In genomic region chr6:161135695-161136591, GRCh38 we compare ENCODE assay signal across 1 cellular context.
TF ChIP-seq lines count a peak whose summit lies in the region.

No MANE protein-coding gene starts in this region.

TF ChIP-seq in HepG2, 621 proteins besides CTCF, POLR2A, EP300 and RAD21 (continued from another document and continues in another):
- peak; percentile 41; the same call in 1 of the 2 replicates for TF ChIP-seq HNF1B (CRISPR knock-in tag; IDR thresholded peaks at IDR 0.05)
- TF ChIP-seq SOX13 (IDR thresholded peaks at IDR 0.05), result no peak
- peak in 1 of 2 experiments; percentile 22; a peak in 1 of 4 replicates for TF ChIP-seq SOX13 (CRISPR knock-in tag; conservative IDR thresholded peaks at IDR 0.05 in 1 of 2, IDR thresholded peaks at IDR 0.05 in 1 of 2)
- no peak for TF ChIP-seq ZBTB10 (CRISPR knock-in tag; IDR thresholded peaks at IDR 0.05; ENCODE audit: borderline replicate concordance)
- 0 out of 2 replicates have a peak, but pooled peaks have one; percentile 29 for TF ChIP-seq TMF1 (CRISPR knock-in tag; IDR thresholded peaks at IDR 0.05; ENCODE audit: low read depth)
- TF ChIP-seq RARA (CRISPR knock-in tag; IDR thresholded peaks at IDR 0.05), result peak; percentile 43; the same call in 1 of the 2 replicates
- TF ChIP-seq MED1 (CRISPR knock-in tag; IDR thresholded peaks at IDR 0.05), result peak; percentile 36; the same call in 1 of the 2 replicates
- TF ChIP-seq ZNF652 (CRISPR knock-in tag; IDR thresholded peaks at IDR 0.05; ENCODE audit: borderline replicate concordance, low read depth), result peak; percentile 92
- peak; percentile 30; the same call in 1 of the 2 replicates for TF ChIP-seq ZBTB33 (CRISPR knock-in tag; IDR thresholded peaks at IDR 0.05)
- no peak for TF ChIP-seq ZNF224 (CRISPR knock-in tag; IDR thresholded peaks at IDR 0.05)
- TF ChIP-seq ZNF18 (CRISPR knock-in tag; IDR thresholded peaks at IDR 0.05; ENCODE audit: insufficient replicate concordance), result no peak
- peak; percentile 49; the same call in 1 of the 2 replicates for TF ChIP-seq ETV5 (CRISPR knock-in tag; IDR thresholded peaks at IDR 0.05; ENCODE audit: borderline replicate concordance)
- TF ChIP-seq TARDBP (CRISPR knock-in tag; IDR thresholded peaks at IDR 0.05), result peak; percentile 50; the same call in 1 of the 2 replicates
- no peak for TF ChIP-seq ASH2L (IDR thresholded peaks at IDR 0.05; ENCODE audit: insufficient read length, low read depth, low read length)
- peak; percentile 79 for TF ChIP-seq HNF4G (IDR thresholded peaks at IDR 0.05; ENCODE audit: borderline replicate concordance, low read depth, low read length)
- TF ChIP-seq HNF4G (CRISPR knock-in tag; IDR thresholded peaks at IDR 0.05; ENCODE audit: borderline replicate concordance, low read depth), result no peak
- TF ChIP-seq LCORL (IDR thresholded peaks at IDR 0.05), result no peak
- peak; percentile 84 for TF ChIP-seq LCORL (CRISPR knock-in tag; IDR thresholded peaks at IDR 0.05)
- TF ChIP-seq ZNF687 (CRISPR knock-in tag; IDR thresholded peaks at IDR 0.05), result peak; percentile 69
- TF ChIP-seq ZFY (CRISPR knock-in tag; IDR thresholded peaks at IDR 0.05), result peak; percentile 36
- TF ChIP-seq ZNF280B (CRISPR knock-in tag; IDR thresholded peaks at IDR 0.05; ENCODE audit: borderline replicate concordance), result 0 out of 2 replicates have a peak, but pooled peaks have one; percentile 44
- no peak for TF ChIP-seq NFKBIZ (CRISPR knock-in tag; IDR thresholded peaks at IDR 0.05)
- TF ChIP-seq PAXIP1 (CRISPR knock-in tag; conservative IDR thresholded peaks at IDR 0.05), result peak; percentile 86; the same call in 1 of the 2 replicates
- TF ChIP-seq SOX5 (CRISPR knock-in tag; IDR thresholded peaks at IDR 0.05; ENCODE audit: borderline replicate concordance), result peak; percentile 36; the same call in 1 of the 2 replicates
- 0 out of 2 replicates have a peak, but pooled peaks have one; percentile 45 for TF ChIP-seq ZNF30 (CRISPR knock-in tag; IDR thresholded peaks at IDR 0.05)
- peak; percentile 19; the same call in 1 of the 2 replicates for TF ChIP-seq ZGPAT (CRISPR knock-in tag; IDR thresholded peaks at IDR 0.05)
- TF ChIP-seq EEA1 (CRISPR knock-in tag; IDR thresholded peaks at IDR 0.05; ENCODE audit: borderline replicate concordance), result no peak
- peak; percentile 62 for TF ChIP-seq MAX (IDR thresholded peaks at IDR 0.05)
- TF ChIP-seq BCL6 (CRISPR knock-in tag; IDR thresholded peaks at IDR 0.05), result peak; percentile 59; the same call in 1 of the 2 replicates
- peak; percentile 23; the same call in 1 of the 2 replicates for TF ChIP-seq ZSCAN5A (CRISPR knock-in tag; IDR thresholded peaks at IDR 0.05; ENCODE audit: borderline replicate concordance)
- TF ChIP-seq GATAD2A (CRISPR knock-in tag; IDR thresholded peaks at IDR 0.05), result 0 out of 2 replicates have a peak, but pooled peaks have one; percentile 32
